In the genomic region with DNA sequence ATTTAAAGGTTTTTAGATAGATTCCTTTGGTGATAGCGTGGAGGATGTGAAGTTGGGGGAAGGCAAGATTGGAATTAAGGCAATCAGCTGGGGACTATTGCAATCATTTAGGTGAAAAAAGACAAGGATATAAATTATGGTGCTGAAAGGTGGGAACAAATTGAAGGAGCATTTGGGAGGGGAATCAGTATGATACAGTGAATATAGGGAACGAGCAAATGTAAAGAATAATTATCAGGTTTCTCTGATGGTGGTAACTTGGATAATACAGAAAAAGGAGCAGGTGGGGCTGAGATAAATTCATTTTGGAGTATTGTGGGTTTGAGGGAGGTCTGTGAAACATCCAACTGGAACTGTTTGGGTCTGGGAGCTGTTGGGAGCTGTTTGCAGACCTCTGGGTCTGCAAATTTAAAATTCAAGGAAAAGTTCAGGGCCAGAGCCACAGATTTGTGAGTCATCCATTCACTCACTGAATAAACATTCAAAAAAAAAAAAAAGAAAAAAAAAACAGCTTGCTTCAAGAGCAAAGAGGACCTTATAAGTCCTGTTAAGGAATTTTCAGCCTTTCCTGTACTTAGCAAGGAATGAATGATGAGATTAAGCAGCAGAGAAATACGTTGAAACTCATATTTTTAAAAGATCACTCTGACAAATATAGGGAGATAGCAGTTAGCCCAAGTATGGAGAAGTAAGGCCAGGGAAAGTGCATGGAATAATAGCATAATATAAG, we compare ENCODE assay signal across 1 cellular context.
TF ChIP-seq lines count a peak whose summit lies in the region.

No MANE protein-coding gene starts in this region.

TF ChIP-seq in HepG2, 621 proteins besides CTCF, POLR2A, EP300 and RAD21 (continued from another document and continues in another):
- TF ChIP-seq, protein P1, sequence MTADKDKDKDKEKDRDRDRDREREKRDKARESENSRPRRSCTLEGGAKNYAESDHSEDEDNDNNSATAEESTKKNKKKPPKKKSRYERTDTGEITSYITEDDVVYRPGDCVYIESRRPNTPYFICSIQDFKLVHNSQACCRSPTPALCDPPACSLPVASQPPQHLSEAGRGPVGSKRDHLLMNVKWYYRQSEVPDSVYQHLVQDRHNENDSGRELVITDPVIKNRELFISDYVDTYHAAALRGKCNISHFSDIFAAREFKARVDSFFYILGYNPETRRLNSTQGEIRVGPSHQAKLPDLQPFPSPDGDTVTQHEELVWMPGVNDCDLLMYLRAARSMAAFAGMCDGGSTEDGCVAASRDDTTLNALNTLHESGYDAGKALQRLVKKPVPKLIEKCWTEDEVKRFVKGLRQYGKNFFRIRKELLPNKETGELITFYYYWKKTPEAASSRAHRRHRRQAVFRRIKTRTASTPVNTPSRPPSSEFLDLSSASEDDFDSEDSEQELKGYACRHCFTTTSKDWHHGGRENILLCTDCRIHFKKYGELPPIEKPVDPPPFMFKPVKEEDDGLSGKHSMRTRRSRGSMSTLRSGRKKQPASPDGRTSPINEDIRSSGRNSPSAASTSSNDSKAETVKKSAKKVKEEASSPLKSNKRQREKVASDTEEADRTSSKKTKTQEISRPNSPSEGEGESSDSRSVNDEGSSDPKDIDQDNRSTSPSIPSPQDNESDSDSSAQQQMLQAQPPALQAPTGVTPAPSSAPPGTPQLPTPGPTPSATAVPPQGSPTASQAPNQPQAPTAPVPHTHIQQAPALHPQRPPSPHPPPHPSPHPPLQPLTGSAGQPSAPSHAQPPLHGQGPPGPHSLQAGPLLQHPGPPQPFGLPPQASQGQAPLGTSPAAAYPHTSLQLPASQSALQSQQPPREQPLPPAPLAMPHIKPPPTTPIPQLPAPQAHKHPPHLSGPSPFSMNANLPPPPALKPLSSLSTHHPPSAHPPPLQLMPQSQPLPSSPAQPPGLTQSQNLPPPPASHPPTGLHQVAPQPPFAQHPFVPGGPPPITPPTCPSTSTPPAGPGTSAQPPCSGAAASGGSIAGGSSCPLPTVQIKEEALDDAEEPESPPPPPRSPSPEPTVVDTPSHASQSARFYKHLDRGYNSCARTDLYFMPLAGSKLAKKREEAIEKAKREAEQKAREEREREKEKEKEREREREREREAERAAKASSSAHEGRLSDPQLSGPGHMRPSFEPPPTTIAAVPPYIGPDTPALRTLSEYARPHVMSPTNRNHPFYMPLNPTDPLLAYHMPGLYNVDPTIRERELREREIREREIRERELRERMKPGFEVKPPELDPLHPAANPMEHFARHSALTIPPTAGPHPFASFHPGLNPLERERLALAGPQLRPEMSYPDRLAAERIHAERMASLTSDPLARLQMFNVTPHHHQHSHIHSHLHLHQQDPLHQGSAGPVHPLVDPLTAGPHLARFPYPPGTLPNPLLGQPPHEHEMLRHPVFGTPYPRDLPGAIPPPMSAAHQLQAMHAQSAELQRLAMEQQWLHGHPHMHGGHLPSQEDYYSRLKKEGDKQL (CRISPR knock-in tag; IDR thresholded peaks at IDR 0.05; ENCODE audit: low read depth), result no peak
- TF ChIP-seq JUNB (CRISPR knock-in tag; IDR thresholded peaks at IDR 0.05; ENCODE audit: borderline replicate concordance), result peak; percentile 96
- TF ChIP-seq, protein P2, sequence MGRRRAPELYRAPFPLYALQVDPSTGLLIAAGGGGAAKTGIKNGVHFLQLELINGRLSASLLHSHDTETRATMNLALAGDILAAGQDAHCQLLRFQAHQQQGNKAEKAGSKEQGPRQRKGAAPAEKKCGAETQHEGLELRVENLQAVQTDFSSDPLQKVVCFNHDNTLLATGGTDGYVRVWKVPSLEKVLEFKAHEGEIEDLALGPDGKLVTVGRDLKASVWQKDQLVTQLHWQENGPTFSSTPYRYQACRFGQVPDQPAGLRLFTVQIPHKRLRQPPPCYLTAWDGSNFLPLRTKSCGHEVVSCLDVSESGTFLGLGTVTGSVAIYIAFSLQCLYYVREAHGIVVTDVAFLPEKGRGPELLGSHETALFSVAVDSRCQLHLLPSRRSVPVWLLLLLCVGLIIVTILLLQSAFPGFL (CRISPR knock-in tag; IDR thresholded peaks at IDR 0.05), result no peak
- TF ChIP-seq TBL1XR1 (IDR thresholded peaks at IDR 0.05; ENCODE audit: borderline replicate concordance, low read length, partially characterized antibody), result no peak
- no peak for TF ChIP-seq TOPORS (CRISPR knock-in tag; IDR thresholded peaks at IDR 0.05)
- TF ChIP-seq ZNF256 (CRISPR knock-in tag; conservative IDR thresholded peaks at IDR 0.05), result no peak
- TF ChIP-seq MIER2 (CRISPR knock-in tag; IDR thresholded peaks at IDR 0.05), result 0 out of 2 replicates have a peak, but pooled peaks have one; percentile 23
- TF ChIP-seq, protein P3, sequence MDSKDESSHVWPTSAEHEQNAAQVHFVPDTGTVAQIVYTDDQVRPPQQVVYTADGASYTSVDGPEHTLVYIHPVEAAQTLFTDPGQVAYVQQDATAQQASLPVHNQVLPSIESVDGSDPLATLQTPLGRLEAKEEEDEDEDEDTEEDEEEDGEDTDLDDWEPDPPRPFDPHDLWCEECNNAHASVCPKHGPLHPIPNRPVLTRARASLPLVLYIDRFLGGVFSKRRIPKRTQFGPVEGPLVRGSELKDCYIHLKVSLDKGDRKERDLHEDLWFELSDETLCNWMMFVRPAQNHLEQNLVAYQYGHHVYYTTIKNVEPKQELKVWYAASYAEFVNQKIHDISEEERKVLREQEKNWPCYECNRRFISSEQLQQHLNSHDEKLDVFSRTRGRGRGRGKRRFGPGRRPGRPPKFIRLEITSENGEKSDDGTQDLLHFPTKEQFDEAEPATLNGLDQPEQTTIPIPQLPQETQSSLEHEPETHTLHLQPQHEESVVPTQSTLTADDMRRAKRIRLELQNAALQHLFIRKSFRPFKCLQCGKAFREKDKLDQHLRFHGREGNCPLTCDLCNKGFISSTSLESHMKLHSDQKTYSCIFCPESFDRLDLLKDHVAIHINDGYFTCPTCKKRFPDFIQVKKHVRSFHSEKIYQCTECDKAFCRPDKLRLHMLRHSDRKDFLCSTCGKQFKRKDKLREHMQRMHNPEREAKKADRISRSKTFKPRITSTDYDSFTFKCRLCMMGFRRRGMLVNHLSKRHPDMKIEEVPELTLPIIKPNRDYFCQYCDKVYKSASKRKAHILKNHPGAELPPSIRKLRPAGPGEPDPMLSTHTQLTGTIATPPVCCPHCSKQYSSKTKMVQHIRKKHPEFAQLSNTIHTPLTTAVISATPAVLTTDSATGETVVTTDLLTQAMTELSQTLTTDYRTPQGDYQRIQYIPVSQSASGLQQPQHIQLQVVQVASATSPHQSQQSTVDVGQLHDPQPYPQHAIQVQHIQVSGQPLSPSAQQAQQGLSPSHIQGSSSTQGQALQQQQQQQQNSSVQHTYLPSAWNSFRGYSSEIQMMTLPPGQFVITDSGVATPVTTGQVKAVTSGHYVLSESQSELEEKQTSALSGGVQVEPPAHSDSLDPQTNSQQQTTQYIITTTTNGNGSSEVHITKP (CRISPR knock-in tag; IDR thresholded peaks at IDR 0.05; ENCODE audit: low read depth), result no peak
- TF ChIP-seq, protein P4, sequence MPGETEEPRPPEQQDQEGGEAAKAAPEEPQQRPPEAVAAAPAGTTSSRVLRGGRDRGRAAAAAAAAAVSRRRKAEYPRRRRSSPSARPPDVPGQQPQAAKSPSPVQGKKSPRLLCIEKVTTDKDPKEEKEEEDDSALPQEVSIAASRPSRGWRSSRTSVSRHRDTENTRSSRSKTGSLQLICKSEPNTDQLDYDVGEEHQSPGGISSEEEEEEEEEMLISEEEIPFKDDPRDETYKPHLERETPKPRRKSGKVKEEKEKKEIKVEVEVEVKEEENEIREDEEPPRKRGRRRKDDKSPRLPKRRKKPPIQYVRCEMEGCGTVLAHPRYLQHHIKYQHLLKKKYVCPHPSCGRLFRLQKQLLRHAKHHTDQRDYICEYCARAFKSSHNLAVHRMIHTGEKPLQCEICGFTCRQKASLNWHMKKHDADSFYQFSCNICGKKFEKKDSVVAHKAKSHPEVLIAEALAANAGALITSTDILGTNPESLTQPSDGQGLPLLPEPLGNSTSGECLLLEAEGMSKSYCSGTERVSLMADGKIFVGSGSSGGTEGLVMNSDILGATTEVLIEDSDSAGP (CRISPR knock-in tag; IDR thresholded peaks at IDR 0.05; ENCODE audit: borderline replicate concordance), result no peak
- no peak for TF ChIP-seq NFYC (CRISPR knock-in tag; IDR thresholded peaks at IDR 0.05)
- TF ChIP-seq ZNF10 (CRISPR knock-in tag; IDR thresholded peaks at IDR 0.05; ENCODE audit: borderline replicate concordance, low read depth), result no peak
- peak; percentile 69; the same call in 1 of the 2 replicates for TF ChIP-seq SOX5 (CRISPR knock-in tag; IDR thresholded peaks at IDR 0.05; ENCODE audit: borderline replicate concordance)
- no peak for TF ChIP-seq MED13 (CRISPR knock-in tag; IDR thresholded peaks at IDR 0.05)
- no peak for TF ChIP-seq ZNF205 (CRISPR knock-in tag; IDR thresholded peaks at IDR 0.05)
- 0 out of 2 replicates have a peak, but pooled peaks have one; percentile 50 for TF ChIP-seq ZNF674 (CRISPR knock-in tag; IDR thresholded peaks at IDR 0.05; ENCODE audit: low read depth)
- TF ChIP-seq ZNF605 (CRISPR knock-in tag; IDR thresholded peaks at IDR 0.05), result no peak
- TF ChIP-seq ZFP1 (CRISPR knock-in tag; IDR thresholded peaks at IDR 0.05), result no peak
- TF ChIP-seq ASH2L (IDR thresholded peaks at IDR 0.05; ENCODE audit: insufficient read length, low read depth, low read length), result peak; percentile 65
- no peak for TF ChIP-seq ZNF34 (CRISPR knock-in tag; IDR thresholded peaks at IDR 0.05; ENCODE audit: borderline replicate concordance)
- TF ChIP-seq BRD4 (CRISPR knock-in tag; IDR thresholded peaks at IDR 0.05), result 0 out of 2 replicates have a peak, but pooled peaks have one; percentile 26
- TF ChIP-seq CENPX (CRISPR knock-in tag; IDR thresholded peaks at IDR 0.05), result no peak
- TF ChIP-seq THAP11 (CRISPR knock-in tag; IDR thresholded peaks at IDR 0.05), result no peak
- no peak for TF ChIP-seq CBX2 (IDR thresholded peaks at IDR 0.05; ENCODE audit: low read depth, low read length)
- no peak for TF ChIP-seq CBX2 (CRISPR knock-in tag; IDR thresholded peaks at IDR 0.05; ENCODE audit: low read depth)
- TF ChIP-seq, protein P5, sequence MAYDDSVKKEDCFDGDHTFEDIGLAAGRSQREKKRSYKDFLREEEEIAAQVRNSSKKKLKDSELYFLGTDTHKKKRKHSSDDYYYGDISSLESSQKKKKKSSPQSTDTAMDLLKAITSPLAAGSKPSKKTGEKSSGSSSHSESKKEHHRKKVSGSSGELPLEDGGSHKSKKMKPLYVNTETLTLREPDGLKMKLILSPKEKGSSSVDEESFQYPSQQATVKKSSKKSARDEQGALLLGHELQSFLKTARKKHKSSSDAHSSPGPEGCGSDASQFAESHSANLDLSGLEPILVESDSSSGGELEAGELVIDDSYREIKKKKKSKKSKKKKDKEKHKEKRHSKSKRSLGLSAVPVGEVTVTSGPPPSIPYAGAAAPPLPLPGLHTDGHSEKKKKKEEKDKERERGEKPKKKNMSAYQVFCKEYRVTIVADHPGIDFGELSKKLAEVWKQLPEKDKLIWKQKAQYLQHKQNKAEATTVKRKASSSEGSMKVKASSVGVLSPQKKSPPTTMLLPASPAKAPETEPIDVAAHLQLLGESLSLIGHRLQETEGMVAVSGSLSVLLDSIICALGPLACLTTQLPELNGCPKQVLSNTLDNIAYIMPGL (CRISPR knock-in tag; IDR thresholded peaks at IDR 0.05; ENCODE audit: borderline replicate concordance in 1 of 2, low read depth in 1 of 2), result no peak
- TF ChIP-seq ZNF761 (CRISPR knock-in tag; conservative IDR thresholded peaks at IDR 0.05), result no peak
- TF ChIP-seq TBX3 (IDR thresholded peaks at IDR 0.05; ENCODE audit: borderline replicate concordance), result no peak
- TF ChIP-seq ATM (IDR thresholded peaks at IDR 0.05; ENCODE audit: borderline replicate concordance), result no peak
- TF ChIP-seq, protein P6, sequence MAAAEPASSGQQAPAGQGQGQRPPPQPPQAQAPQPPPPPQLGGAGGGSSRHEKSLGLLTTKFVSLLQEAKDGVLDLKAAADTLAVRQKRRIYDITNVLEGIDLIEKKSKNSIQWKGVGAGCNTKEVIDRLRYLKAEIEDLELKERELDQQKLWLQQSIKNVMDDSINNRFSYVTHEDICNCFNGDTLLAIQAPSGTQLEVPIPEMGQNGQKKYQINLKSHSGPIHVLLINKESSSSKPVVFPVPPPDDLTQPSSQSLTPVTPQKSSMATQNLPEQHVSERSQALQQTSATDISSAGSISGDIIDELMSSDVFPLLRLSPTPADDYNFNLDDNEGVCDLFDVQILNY (CRISPR knock-in tag; conservative IDR thresholded peaks at IDR 0.05), result no peak
- TF ChIP-seq ZMYM4 (CRISPR knock-in tag; IDR thresholded peaks at IDR 0.05), result 0 out of 2 replicates have a peak, but pooled peaks have one; percentile 14
- TF ChIP-seq, protein P7, sequence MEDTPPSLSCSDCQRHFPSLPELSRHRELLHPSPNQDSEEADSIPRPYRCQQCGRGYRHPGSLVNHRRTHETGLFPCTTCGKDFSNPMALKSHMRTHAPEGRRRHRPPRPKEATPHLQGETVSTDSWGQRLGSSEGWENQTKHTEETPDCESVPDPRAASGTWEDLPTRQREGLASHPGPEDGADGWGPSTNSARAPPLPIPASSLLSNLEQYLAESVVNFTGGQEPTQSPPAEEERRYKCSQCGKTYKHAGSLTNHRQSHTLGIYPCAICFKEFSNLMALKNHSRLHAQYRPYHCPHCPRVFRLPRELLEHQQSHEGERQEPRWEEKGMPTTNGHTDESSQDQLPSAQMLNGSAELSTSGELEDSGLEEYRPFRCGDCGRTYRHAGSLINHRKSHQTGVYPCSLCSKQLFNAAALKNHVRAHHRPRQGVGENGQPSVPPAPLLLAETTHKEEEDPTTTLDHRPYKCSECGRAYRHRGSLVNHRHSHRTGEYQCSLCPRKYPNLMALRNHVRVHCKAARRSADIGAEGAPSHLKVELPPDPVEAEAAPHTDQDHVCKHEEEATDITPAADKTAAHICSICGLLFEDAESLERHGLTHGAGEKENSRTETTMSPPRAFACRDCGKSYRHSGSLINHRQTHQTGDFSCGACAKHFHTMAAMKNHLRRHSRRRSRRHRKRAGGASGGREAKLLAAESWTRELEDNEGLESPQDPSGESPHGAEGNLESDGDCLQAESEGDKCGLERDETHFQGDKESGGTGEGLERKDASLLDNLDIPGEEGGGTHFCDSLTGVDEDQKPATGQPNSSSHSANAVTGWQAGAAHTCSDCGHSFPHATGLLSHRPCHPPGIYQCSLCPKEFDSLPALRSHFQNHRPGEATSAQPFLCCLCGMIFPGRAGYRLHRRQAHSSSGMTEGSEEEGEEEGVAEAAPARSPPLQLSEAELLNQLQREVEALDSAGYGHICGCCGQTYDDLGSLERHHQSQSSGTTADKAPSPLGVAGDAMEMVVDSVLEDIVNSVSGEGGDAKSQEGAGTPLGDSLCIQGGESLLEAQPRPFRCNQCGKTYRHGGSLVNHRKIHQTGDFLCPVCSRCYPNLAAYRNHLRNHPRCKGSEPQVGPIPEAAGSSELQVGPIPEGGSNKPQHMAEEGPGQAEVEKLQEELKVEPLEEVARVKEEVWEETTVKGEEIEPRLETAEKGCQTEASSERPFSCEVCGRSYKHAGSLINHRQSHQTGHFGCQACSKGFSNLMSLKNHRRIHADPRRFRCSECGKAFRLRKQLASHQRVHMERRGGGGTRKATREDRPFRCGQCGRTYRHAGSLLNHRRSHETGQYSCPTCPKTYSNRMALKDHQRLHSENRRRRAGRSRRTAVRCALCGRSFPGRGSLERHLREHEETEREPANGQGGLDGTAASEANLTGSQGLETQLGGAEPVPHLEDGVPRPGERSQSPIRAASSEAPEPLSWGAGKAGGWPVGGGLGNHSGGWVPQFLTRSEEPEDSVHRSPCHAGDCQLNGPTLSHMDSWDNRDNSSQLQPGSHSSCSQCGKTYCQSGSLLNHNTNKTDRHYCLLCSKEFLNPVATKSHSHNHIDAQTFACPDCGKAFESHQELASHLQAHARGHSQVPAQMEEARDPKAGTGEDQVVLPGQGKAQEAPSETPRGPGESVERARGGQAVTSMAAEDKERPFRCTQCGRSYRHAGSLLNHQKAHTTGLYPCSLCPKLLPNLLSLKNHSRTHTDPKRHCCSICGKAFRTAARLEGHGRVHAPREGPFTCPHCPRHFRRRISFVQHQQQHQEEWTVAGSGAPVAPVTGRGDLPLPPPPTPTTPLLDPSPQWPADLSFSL (CRISPR knock-in tag; IDR thresholded peaks at IDR 0.05), result no peak
- TF ChIP-seq ZNF564 (CRISPR knock-in tag; IDR thresholded peaks at IDR 0.05), result no peak
- TF ChIP-seq, protein P8, sequence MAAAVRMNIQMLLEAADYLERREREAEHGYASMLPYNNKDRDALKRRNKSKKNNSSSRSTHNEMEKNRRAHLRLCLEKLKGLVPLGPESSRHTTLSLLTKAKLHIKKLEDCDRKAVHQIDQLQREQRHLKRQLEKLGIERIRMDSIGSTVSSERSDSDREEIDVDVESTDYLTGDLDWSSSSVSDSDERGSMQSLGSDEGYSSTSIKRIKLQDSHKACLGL (CRISPR knock-in tag; IDR thresholded peaks at IDR 0.05), result no peak
